In genomic region chr1:95903060-95903459, GRCh38 we compare ENCODE assay signal across 25 cellular contexts.
"Had no signal": no experiment of that assay in that cellular context is flagged by ENCODE, and none has a peak within 500 bp of the region (broad histone marks: within the 10 kb centered on the region; RNA-seq: fewer than 3 reads in every experiment).

No MANE protein-coding gene starts in this region.

- ATAC-seq: activated naive CD4-positive, alpha-beta T cell treated with anti-CD3 and anti-CD28 coated beads, Interleukin-2, amount 50 U/mL, for 72 hours; activated T-cell treated with anti-CD3 and anti-CD28 coated beads, Interleukin-2, amount 50 U/mL, for 72 hours; heart left ventricle; naive thymus-derived CD8-positive, alpha-beta T cell; stimulated activated memory B cell treated with anti-CD40 and anti-IgM and Interleukin-4, amounts not matched to agents 10 μg/mL and 1 μg/mL and 100 μg/mL, for 72 hours; stimulated activated naive CD8-positive, alpha-beta T cell treated with anti-CD3 and anti-CD28 coated beads, Interleukin-15, amount 100 ng/mL, for 72 hours had no signal

- H3K27me3 ChIP-seq: heart left ventricle, right atrium auricular region, uterus had no signal

- H3K4me1 ChIP-seq: heart left ventricle, right atrium auricular region, uterus had no signal

- DNase-seq: activated CD4-positive, alpha-beta T cell treated with anti-CD3 and anti-CD28 coated beads for 4 hours; activated CD4-positive, alpha-beta T cell treated with anti-CD3 and anti-CD28 coated beads, Interleukin-2, amount 50 U/mL, for 4 hours; activated naive CD4-positive, alpha-beta T cell; activated T-cell treated with anti-CD3 and anti-CD28 coated beads for 4 hours; activated T-cell treated with anti-CD3 and anti-CD28 coated beads, Interleukin-2, amount 50 U/mL, for 72 hours; dermis blood vessel endothelial cell; effector memory CD4-positive, alpha-beta T cell; heart left ventricle; hypothalamus; immature natural killer cell; kidney; naive thymus-derived CD8-positive, alpha-beta T cell; occipital lobe; stimulated activated CD4-positive, alpha-beta T cell treated with anti-CD3 and anti-CD28 coated beads, Interleukin-1b, Interleukin-23, amount 100 ng/mL, for 48 hours; stimulated activated CD4-positive, alpha-beta T cell treated with anti-CD3 and anti-CD28 coated beads, Interleukin-4, amount 100 ng/mL, for 4 hours; stimulated activated CD8-positive, alpha-beta memory T cell treated with anti-CD3 and anti-CD28 coated beads, Interleukin-4, amount 100 ng/mL, for 48 hours; stimulated activated naive CD8-positive, alpha-beta T cell treated with anti-CD3 and anti-CD28 coated beads, Interleukin-15, amount 100 ng/mL, for 72 hours; substantia nigra; T-helper 9 cell; uterus had no signal

- H3K9me3 ChIP-seq: right atrium auricular region, uterus had no signal

- H3K4me3 ChIP-seq: heart left ventricle, right atrium auricular region, smooth muscle cell, uterus had no signal

- H3K27ac ChIP-seq: heart left ventricle, right atrium auricular region, uterus, VCaP had no signal

- H3K36me3 ChIP-seq: heart left ventricle, right atrium auricular region, uterus had no signal
